Comparison of ENCODE assay signal across 9 cellular contexts in genomic region chr2:14634223-14634884, GRCh38. TPM values are rescaled to one million over a fixed set of nuclear protein-coding genes. Genes with fewer than 3 reads are reported as not detected.
DNase-seq lines count a peak whose midpoint lies in the region; ATAC-seq and TF ChIP-seq lines count a peak whose summit lies in the region.
"Had no signal": no experiment of that assay in that cellular context is flagged by ENCODE, and none has a peak within 500 bp of the region (broad histone marks: within the 10 kb centered on the region; RNA-seq: fewer than 3 reads in every experiment).

No MANE protein-coding gene starts in this region.

- H3K27ac Mint-ChIP-seq in H9 = no peak overlapping the region

- no peaks in the 10 kb centered on the region for H3K36me3 ChIP-seq in Karpas-422 (ENCODE audit: insufficient read depth, low read length)

- H3K9me3 Mint-ChIP-seq in H9 = no peaks in the 10 kb centered on the region; a peak in 2 of 5 replicates

- H3K9me3 ChIP-seq in H9 (ENCODE audit: control insufficient read depth, low read depth, low read length) (no peaks in the 10 kb centered on the region), Karpas-422 (ENCODE audit: low read length) (peaks cover 7% of the 10 kb centered on the region; the same call in 1 of the 2 replicates)

- H3K79me1 ChIP-seq in H9 (ENCODE audit: insufficient read depth, low read depth, low read length, poor library complexity, severe bottlenecking) = no peaks in the 10 kb centered on the region

- H4K91ac ChIP-seq in H9 (ENCODE audit: insufficient read length, low read depth, low read length) = no peak overlapping the region

- TF ChIP-seq CTCF in H9 (conservative IDR thresholded peaks at IDR 0.05) (peak; percentile 80), choroid plexus epithelial cell (conservative IDR thresholded peaks at IDR 0.05; ENCODE audit: low read depth, low read length) (peak; percentile 64)

- H3K23me2 ChIP-seq in H9 (ENCODE audit: insufficient read length, low read depth, low read length, poor library complexity, severe bottlenecking) = peaks cover 18% of the 10 kb centered on the region

- H3K18ac ChIP-seq in H9 (ENCODE audit: insufficient read length, low read depth, low read length) = no peak overlapping the region

- H2BK12ac ChIP-seq in H9 (ENCODE audit: insufficient read length, low read depth, low read length) = no peak overlapping the region

- peak overlapping the region; percentile 62 to 91 for H3K4me3 Mint-ChIP-seq in H9
- H3K4me3 Mint-ChIP-seq: IgD-negative memory B cell had no signal

- no peak overlapping the region for H2BK20ac ChIP-seq in H9 (ENCODE audit: low read depth, low read length, poor library complexity, severe bottlenecking)

- H3K4ac ChIP-seq in H9 (ENCODE audit: low read depth, low read length) = no peak overlapping the region

- H4K20me1 ChIP-seq in H9 (ENCODE audit: control insufficient read depth, insufficient read depth, insufficient read length) (no peaks in the 10 kb centered on the region), Karpas-422 (ENCODE audit: insufficient read depth, low read depth, low read length) (no peaks in the 10 kb centered on the region)

- H3K9ac ChIP-seq in H9 (ENCODE audit: extremely low read depth, insufficient read length, low read length) = no peak overlapping the region
- H3K9ac ChIP-seq in Karpas-422 (ENCODE audit: low read length) = no peak overlapping the region

- no peaks in the 10 kb centered on the region for H3K9me2 ChIP-seq in Karpas-422 (replicated peaks; ENCODE audit: insufficient read depth, low read length)

- no CpG with 5 or more reads among the region's 67 CpGs for WGBS in H9 (ENCODE audit: extremely low coverage, insufficient read length, low lambda C conversion rate)

- peak; percentile 85 for DNase-seq in DMS 273 (lab: John Stamatoyannopoulos, UW; ENCODE audit: unreplicated experiment)
- DNase-seq in H9 = peak; percentile 86
- DNase-seq in NCI-H345 treated with DMSO at 0.1 percent for 48 hours (lab: John Stamatoyannopoulos, UW; ENCODE audit: unreplicated experiment) = peak; percentile 81
- peak; percentile 60 for DNase-seq in choroid plexus epithelial cell (ENCODE audit: low read depth)
- DNase-seq in kidney glomerular epithelial cell (lab: John Stamatoyannopoulos, UW) = peak; percentile 57
- DNase-seq in smooth muscle cell of the brain vasculature (ENCODE audit: low read depth, low spot score) = peak; percentile 6
- no peak for DNase-seq in Karpas-422

- no peak overlapping the region for H3K23ac ChIP-seq in H9 (ENCODE audit: insufficient read length, low read depth, low read length)

- peaks cover 88% of the 10 kb centered on the region for H3K27me3 Mint-ChIP-seq in H9 (ENCODE audit: low read depth)

- no peak overlapping the region for H3K56ac ChIP-seq in H9 (ENCODE audit: insufficient read length, low read depth, low read length)

- no peak overlapping the region for H2BK5ac ChIP-seq in H9 (ENCODE audit: insufficient read length, low read length)

- peak overlapping the region; percentile 41 for H3K4me3 ChIP-seq in choroid plexus epithelial cell (ENCODE audit: low read depth, low read length)
- H3K4me3 ChIP-seq in Karpas-422 (ENCODE audit: low read length) = no peak overlapping the region

- no peak overlapping the region for H2BK15ac ChIP-seq in H9 (ENCODE audit: low read depth, low read length)

- peaks cover 19 to 29% of the 10 kb centered on the region in 2 experiments for H3K4me1 Mint-ChIP-seq in H9

- H3K27me3 ChIP-seq in H9 (ENCODE audit: insufficient read depth, low read length) = peaks cover 25% of the 10 kb centered on the region
- no peaks in the 10 kb centered on the region for H3K27me3 ChIP-seq in Karpas-422 (ENCODE audit: low read length)

- H2AK5ac ChIP-seq in H9 (ENCODE audit: insufficient read length, low read length) = no peak overlapping the region

- no peak overlapping the region for H4K5ac ChIP-seq in H9 (ENCODE audit: insufficient read length, low read depth, low read length)

- H3K4me1 ChIP-seq in H9 (ENCODE audit: insufficient read depth, low read length) = peaks cover 3% of the 10 kb centered on the region; the same call in 1 of the 2 replicates
- H3K4me1 ChIP-seq in Karpas-422 (ENCODE audit: low read length) = no peaks in the 10 kb centered on the region

- no peak for ATAC-seq in GM21447 (IDR thresholded peaks at IDR 0.05; ENCODE audit: unreplicated experiment)

- H3K36me3 Mint-ChIP-seq in H9 (ENCODE audit: insufficient read depth in 1 of 3, low read depth in 3 of 3) = no peaks in the 10 kb centered on the region; a peak in 1 of 7 replicates
- H3K36me3 Mint-ChIP-seq: IgD-negative memory B cell had no signal

- no peak overlapping the region for H3T11ph ChIP-seq in H9 (ENCODE audit: low read length)

- H4K8ac ChIP-seq in H9 (replicated peaks; ENCODE audit: insufficient read length, low read depth, low read length) = no peak overlapping the region

- H3K4me2 ChIP-seq in H9 (ENCODE audit: insufficient read depth, insufficient read length, low read length) = peak overlapping the region; percentile 75
- H3K4me2 ChIP-seq in Karpas-422 (ENCODE audit: low read depth, low read length, poor library complexity, severe bottlenecking) = no peak overlapping the region

- H3K14ac ChIP-seq in H9 (ENCODE audit: insufficient read depth, low read length) = no peak overlapping the region

- H3K79me2 ChIP-seq in H9 (ENCODE audit: insufficient read depth, low read length) (no peaks in the 10 kb centered on the region), Karpas-422 (ENCODE audit: low read length) (no peaks in the 10 kb centered on the region)

- H2BK120ac ChIP-seq in H9 (ENCODE audit: low read depth, low read length, poor library complexity, severe bottlenecking) = no peak overlapping the region

- no peak overlapping the region for H3K27ac ChIP-seq in H9 (ENCODE audit: insufficient read length, low read depth, low read length)
- no peak overlapping the region for H3K27ac ChIP-seq in Karpas-422 (ENCODE audit: low read length)

- H2AFZ ChIP-seq in H9 (ENCODE audit: low read length) (no peak overlapping the region), Karpas-422 (ENCODE audit: low read length) (no peak overlapping the region)

RNA-seq across cellular contexts. Expression of gene LRATD1, which starts 1.8 kb away (rescaled TPM):
- total RNA-seq in H9 (2021) = 0.31 and 0.39 TPM in 2 replicates
- not detected in 2 replicates for total RNA-seq in Karpas-422 (2014; rRNA removed; shearing (Covaris generic); ENCODE audit: low replicate concordance)
